Comparison of ENCODE assay signal across 12 cellular contexts in genomic region chr15:34375541-34375940, GRCh38. TPM values are rescaled to one million over a fixed set of nuclear protein-coding genes. Genes with fewer than 3 reads are reported as not detected.
"Had no signal": no experiment of that assay in that cellular context is flagged by ENCODE, and none has a peak within 500 bp of the region (broad histone marks: within the 10 kb centered on the region; RNA-seq: fewer than 3 reads in every experiment).

No MANE protein-coding gene starts in this region.

RNA-seq across cellular contexts. Expression of gene NUTM1, which starts 32.4 kb away (rescaled TPM):
- total RNA-seq: stomach, subcutaneous adipose tissue, temporal lobe, thoracic aorta, tibial nerve, transverse colon, upper lobe of left lung, upper lobe of right lung, ureter, urinary bladder, uterus, vagina had no signal
